Comparison of ENCODE assay signal across 26 cellular contexts in the genomic region with DNA sequence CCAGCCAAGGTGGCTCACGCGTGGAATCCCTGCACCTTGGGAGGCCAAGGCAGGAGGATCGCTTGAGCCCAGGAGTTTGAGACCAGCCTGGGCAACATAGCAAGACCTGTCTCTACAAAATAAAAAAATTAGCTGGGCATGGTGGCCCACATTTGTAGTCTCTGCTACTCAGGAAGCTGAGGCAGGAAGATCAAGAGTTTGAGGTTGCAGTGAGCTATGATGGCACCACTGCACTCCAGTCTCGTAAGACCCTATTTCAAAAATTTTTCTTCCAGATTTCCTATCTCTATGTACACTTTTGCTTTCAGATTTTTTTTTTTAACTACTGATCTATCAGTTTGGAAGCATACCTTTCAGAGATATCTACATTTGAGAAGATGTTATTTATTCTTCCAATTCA. TPM values are rescaled to one million over a fixed set of nuclear protein-coding genes. Genes with fewer than 3 reads are reported as not detected.
A peak's percentile ranks its signal among the peaks of the same experiment; 100 is the strongest.
DNase-seq lines count a peak whose midpoint lies in the region; ATAC-seq and TF ChIP-seq lines count a peak whose summit lies in the region.
"Had no signal": no experiment of that assay in that cellular context is flagged by ENCODE, and none has a peak within 500 bp of the region (broad histone marks: within the 10 kb centered on the region; RNA-seq: fewer than 3 reads in every experiment).

No MANE protein-coding gene starts in this region.

- no peaks in the 10 kb centered on the region for H3K27me3 Mint-ChIP-seq in activated CD4-positive, alpha-beta T cell treated with anti-CD3 and anti-CD28 coated beads for 36 hours
- no peaks in the 10 kb centered on the region for H3K27me3 Mint-ChIP-seq in activated CD4-positive, alpha-beta T cell treated with anti-CD3 and anti-CD28 coated beads, Interleukin-2, amount 10 ng/mL, durations not matched to agents 24 days and 14 days
- H3K27me3 Mint-ChIP-seq in CD8-positive, alpha-beta T cell (ENCODE audit: low read depth): no peaks in the 10 kb centered on the region
- no peaks in the 10 kb centered on the region for H3K27me3 Mint-ChIP-seq in activated CD8-positive, alpha-beta T cell treated with anti-CD3 and anti-CD28 coated beads, Interleukin-2, amount 10 ng/mL, durations not matched to agents 7 days and 5 days (ENCODE audit: low read depth)
- H3K27me3 Mint-ChIP-seq in naive B cell: no peaks in the 10 kb centered on the region

- ATAC-seq in activated CD4-positive, alpha-beta T cell treated with anti-CD3 and anti-CD28 coated beads for 36 hours: no peak
- ATAC-seq in CD8-positive, alpha-beta T cell: peak; percentile 36
- ATAC-seq in activated CD8-positive, alpha-beta T cell treated with anti-CD3 and anti-CD28 coated beads, Interleukin-2, amount 10 ng/mL, durations not matched to agents 7 days and 5 days: no peak
- ATAC-seq in naive B cell (ENCODE audit: low read depth in 2 of 2): no peak
- ATAC-seq in HG03571 (IDR thresholded peaks at IDR 0.05; ENCODE audit: unreplicated experiment): no peak
- ATAC-seq: activated CD4-positive, CD25-positive, alpha-beta regulatory T cell treated with anti-CD3 and anti-CD28 coated beads, Interleukin-2, amount 50 U/mL, for 24 hours; foreskin keratinocyte; left ventricle myocardium superior; PC-3 had no signal

- CTCF ChIA-PET in activated CD4-positive, alpha-beta T cell treated with anti-CD3 and anti-CD28 coated beads for 36 hours (lab: Charles Lee): interaction anchor here (0.9 kb wide), 1 partner anchor 41 kb away, joined by 6 read pairs; no protein-coding TSS in a partner anchor
- CTCF ChIA-PET in CD8-positive, alpha-beta T cell (lab: Charles Lee): no interaction called here
- CTCF ChIA-PET in activated CD8-positive, alpha-beta T cell treated with anti-CD3 and anti-CD28 coated beads, Interleukin-2, amount 10 ng/mL, durations not matched to agents 7 days and 5 days (lab: Charles Lee): no interaction called here

- peaks cover 27% of the 10 kb centered on the region for H3K36me3 Mint-ChIP-seq in activated CD4-positive, alpha-beta T cell treated with anti-CD3 and anti-CD28 coated beads for 36 hours (ENCODE audit: low read depth)
- peaks cover 37% of the 10 kb centered on the region for H3K36me3 Mint-ChIP-seq in activated CD4-positive, alpha-beta T cell treated with anti-CD3 and anti-CD28 coated beads, Interleukin-2, amount 10 ng/mL, durations not matched to agents 24 days and 14 days (ENCODE audit: low read depth)
- H3K36me3 Mint-ChIP-seq in CD8-positive, alpha-beta T cell: peaks cover 32% of the 10 kb centered on the region
- H3K36me3 Mint-ChIP-seq in activated CD8-positive, alpha-beta T cell treated with anti-CD3 and anti-CD28 coated beads, Interleukin-2, amount 10 ng/mL, durations not matched to agents 7 days and 5 days (ENCODE audit: low read depth): peaks cover 40% of the 10 kb centered on the region
- H3K36me3 Mint-ChIP-seq in naive B cell: no peaks in the 10 kb centered on the region

- TF ChIP-seq CTCF in CD8-positive, alpha-beta T cell (IDR thresholded peaks at IDR 0.05): no peak

- H3K4me3 Mint-ChIP-seq in activated CD4-positive, alpha-beta T cell treated with anti-CD3 and anti-CD28 coated beads for 36 hours: no peak overlapping the region
- H3K4me3 Mint-ChIP-seq in activated CD4-positive, alpha-beta T cell treated with anti-CD3 and anti-CD28 coated beads, Interleukin-2, amount 10 ng/mL, durations not matched to agents 24 days and 14 days: no peak overlapping the region
- no peak overlapping the region for H3K4me3 Mint-ChIP-seq in CD8-positive, alpha-beta T cell
- no peak overlapping the region for H3K4me3 Mint-ChIP-seq in activated CD8-positive, alpha-beta T cell treated with anti-CD3 and anti-CD28 coated beads, Interleukin-2, amount 10 ng/mL, durations not matched to agents 7 days and 5 days
- H3K4me3 Mint-ChIP-seq in naive B cell: no peak overlapping the region

- no peaks in the 10 kb centered on the region for H3K9me3 Mint-ChIP-seq in activated CD4-positive, alpha-beta T cell treated with anti-CD3 and anti-CD28 coated beads for 36 hours (ENCODE audit: low read depth)
- no peaks in the 10 kb centered on the region for H3K9me3 Mint-ChIP-seq in activated CD4-positive, alpha-beta T cell treated with anti-CD3 and anti-CD28 coated beads, Interleukin-2, amount 10 ng/mL, durations not matched to agents 24 days and 14 days
- H3K9me3 Mint-ChIP-seq in CD8-positive, alpha-beta T cell: no peaks in the 10 kb centered on the region
- H3K9me3 Mint-ChIP-seq in activated CD8-positive, alpha-beta T cell treated with anti-CD3 and anti-CD28 coated beads, Interleukin-2, amount 10 ng/mL, durations not matched to agents 7 days and 5 days (ENCODE audit: insufficient read depth): no peaks in the 10 kb centered on the region
- no peaks in the 10 kb centered on the region for H3K9me3 Mint-ChIP-seq in naive B cell

- no peak overlapping the region for H3K27ac ChIP-seq in CD8-positive, alpha-beta T cell (ENCODE audit: low read depth, low read length)
- H3K27ac ChIP-seq: 22Rv1, foreskin keratinocyte, thoracic aorta had no signal

- no peak overlapping the region for H3K4me3 ChIP-seq in CD8-positive, alpha-beta T cell (ENCODE audit: low read depth, low read length)
- H3K4me3 ChIP-seq: thoracic aorta had no signal

- peaks cover 28% of the 10 kb centered on the region for H3K4me1 Mint-ChIP-seq in activated CD4-positive, alpha-beta T cell treated with anti-CD3 and anti-CD28 coated beads for 36 hours
- H3K4me1 Mint-ChIP-seq in activated CD4-positive, alpha-beta T cell treated with anti-CD3 and anti-CD28 coated beads, Interleukin-2, amount 10 ng/mL, durations not matched to agents 24 days and 14 days: peaks cover 16% of the 10 kb centered on the region
- H3K4me1 Mint-ChIP-seq in CD8-positive, alpha-beta T cell (ENCODE audit: low read depth): peaks cover 24% of the 10 kb centered on the region
- peaks cover 34% of the 10 kb centered on the region for H3K4me1 Mint-ChIP-seq in activated CD8-positive, alpha-beta T cell treated with anti-CD3 and anti-CD28 coated beads, Interleukin-2, amount 10 ng/mL, durations not matched to agents 7 days and 5 days (ENCODE audit: low read depth)
- H3K4me1 Mint-ChIP-seq in naive B cell: peaks cover 8 to 24% (median 11%) of the 10 kb centered on the region in 3 donors

- no peaks in the 10 kb centered on the region for H3K36me3 ChIP-seq in CD8-positive, alpha-beta T cell (ENCODE audit: insufficient read depth, low read length)

- no peaks in the 10 kb centered on the region for H3K27me3 ChIP-seq in CD8-positive, alpha-beta T cell (ENCODE audit: insufficient read depth, low read length)
- H3K27me3 ChIP-seq: foreskin keratinocyte had no signal

- H3K27ac Mint-ChIP-seq in activated CD4-positive, alpha-beta T cell treated with anti-CD3 and anti-CD28 coated beads for 36 hours: peak overlapping the region; percentile 55
- no peak overlapping the region for H3K27ac Mint-ChIP-seq in activated CD4-positive, alpha-beta T cell treated with anti-CD3 and anti-CD28 coated beads, Interleukin-2, amount 10 ng/mL, durations not matched to agents 24 days and 14 days
- peak overlapping the region; percentile 20 for H3K27ac Mint-ChIP-seq in CD8-positive, alpha-beta T cell
- H3K27ac Mint-ChIP-seq in activated CD8-positive, alpha-beta T cell treated with anti-CD3 and anti-CD28 coated beads, Interleukin-2, amount 10 ng/mL, durations not matched to agents 7 days and 5 days: peak overlapping the region; percentile 52
- H3K27ac Mint-ChIP-seq in naive B cell: peak overlapping the region in 4 of 6 donors; percentile 44 to 85 (median 68)

- no peak for DNase-seq in activated CD4-positive, alpha-beta T cell treated with anti-CD3 and anti-CD28 coated beads for 36 hours
- no peak for DNase-seq in activated CD4-positive, alpha-beta T cell treated with anti-CD3 and anti-CD28 coated beads, Interleukin-2, amount 10 ng/mL, durations not matched to agents 24 days and 14 days
- no peak for DNase-seq in CD8-positive, alpha-beta T cell
- no peak for DNase-seq in activated CD8-positive, alpha-beta T cell treated with anti-CD3 and anti-CD28 coated beads, Interleukin-2, amount 10 ng/mL, durations not matched to agents 7 days and 5 days
- no peak for DNase-seq in naive B cell
- no peak for DNase-seq in KG1 (lab: John Stamatoyannopoulos, UW)
- DNase-seq in NOMO-1 (lab: John Stamatoyannopoulos, UW; ENCODE audit: unreplicated experiment in 2 of 2): no peak
- DNase-seq: activated naive CD4-positive, alpha-beta T cell treated with Interleukin-2 at 50 U/mL for 16 hours; COR-L47; DMS79 treated with DMSO at 0.1 percent for 48 hours; effector CD4-positive, alpha-beta T cell; erythroblast; foreskin keratinocyte; left ventricle myocardium superior; midbrain; NCI-H446 treated with DMSO at 0.1 percent for 48 hours; PC-3; SHP77 treated with DMSO at 0.1 percent for 48 hours; small intestine; stimulated activated CD4-positive, alpha-beta T cell treated with anti-CD3 and anti-CD28 coated beads, Interleukin-2, amount 100 ng/mL, for 24 hours; stimulated activated naive CD4-positive, alpha-beta T cell treated with Interleukin-2 at 50 U/mL for 16 hours; SW 1271 had no signal

- intact Hi-C loops in activated CD4-positive, alpha-beta T cell treated with anti-CD3 and anti-CD28 coated beads for 36 hours (cut with DNase I, micrococcal nuclease): no loop called here
- intact Hi-C loops in activated CD4-positive, alpha-beta T cell treated with anti-CD3 and anti-CD28 coated beads, Interleukin-2, amount 10 ng/mL, durations not matched to agents 24 days and 14 days (cut with micrococcal nuclease): no loop called here
- intact Hi-C loops in CD8-positive, alpha-beta T cell (cut with DNase I, micrococcal nuclease): no loop called here

- H3K9me3 ChIP-seq in CD8-positive, alpha-beta T cell (ENCODE audit: low read length): no peaks in the 10 kb centered on the region
- H3K9me3 ChIP-seq: thoracic aorta had no signal

- POLR2A ChIA-PET in activated CD4-positive, alpha-beta T cell treated with anti-CD3 and anti-CD28 coated beads for 36 hours (lab: Charles Lee): no interaction called here
- POLR2A ChIA-PET in CD8-positive, alpha-beta T cell (lab: Charles Lee): no interaction called here
- POLR2A ChIA-PET in activated CD8-positive, alpha-beta T cell treated with anti-CD3 and anti-CD28 coated beads, Interleukin-2, amount 10 ng/mL, durations not matched to agents 7 days and 5 days (lab: Charles Lee): interaction anchor here (0.6 to 0.9 kb wide), 3 partner anchors 37 to 108 kb away, joined by 3 to 8 read pairs (median 3); no protein-coding TSS in a partner anchor

- H3K4me1 ChIP-seq in CD8-positive, alpha-beta T cell (ENCODE audit: insufficient read depth, low read length): peaks cover 17% of the 10 kb centered on the region
- H3K4me1 ChIP-seq: foreskin keratinocyte had no signal

RNA-seq across cellular contexts. Expression of a gene that starts 15.3 kb away (rescaled TPM):
- total RNA-seq in activated CD4-positive, alpha-beta T cell treated with anti-CD3 and anti-CD28 coated beads for 36 hours: 10 to 100 TPM; 77.3 to 78.7 TPM
- 68.6 and 70.4 TPM in 2 replicates for total RNA-seq in activated CD4-positive, alpha-beta T cell treated with anti-CD3 and anti-CD28 coated beads, Interleukin-2, amount 10 ng/mL, durations not matched to agents 24 days and 14 days
- total RNA-seq in CD8-positive, alpha-beta T cell: 10 to 100 TPM; 51.2 to 53.5 TPM
- total RNA-seq in activated CD8-positive, alpha-beta T cell treated with anti-CD3 and anti-CD28 coated beads, Interleukin-2, amount 10 ng/mL, durations not matched to agents 7 days and 5 days: 10 to 100 TPM; 83.3 to 84.3 TPM
- 100 to 1,000 TPM in 5 of 6 donors, 10 to 100 TPM in 1; 89.3 to 127 (median 110) TPM for polyA plus RNA-seq in naive B cell (ENCODE audit: low read depth in 6 of 6)
